Comparison of ENCODE assay signal across 8 cellular contexts in the genomic region with DNA sequence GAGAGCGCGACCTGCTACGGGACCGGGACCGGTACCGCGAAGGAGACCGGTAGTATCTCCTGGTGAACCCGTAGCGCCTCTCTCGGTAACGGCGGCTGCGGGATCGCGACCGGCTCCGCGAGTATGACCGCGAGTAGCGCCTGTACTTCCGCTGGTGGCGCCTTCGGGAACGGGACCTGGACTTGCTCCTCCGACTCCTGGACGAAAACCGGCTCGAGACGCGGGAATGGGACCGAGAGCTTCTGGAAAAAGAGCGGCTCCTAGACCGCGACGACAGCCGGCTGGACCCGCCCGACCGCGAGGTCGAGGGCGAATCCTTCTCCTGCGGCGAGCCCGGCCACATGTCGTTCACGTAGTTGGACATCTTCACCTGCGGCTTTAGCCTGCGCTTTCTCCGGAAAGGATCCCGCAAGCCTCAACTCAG.
DNase-seq lines count a peak whose midpoint lies in the region; ATAC-seq and TF ChIP-seq lines count a peak whose summit lies in the region.

No MANE protein-coding gene starts in this region.

- H3K9me3 Mint-ChIP-seq in nephron, result no peaks in the 10 kb centered on the region

- no peak for TF ChIP-seq CTCF in GM12875 (IDR thresholded peaks at IDR 0.05; ENCODE audit: borderline replicate concordance, insufficient read depth, low read depth, low read length)
- no peak for TF ChIP-seq CTCF in VCaP (conservative IDR thresholded peaks at IDR 0.05)
- TF ChIP-seq CTCF in nephron (IDR thresholded peaks at IDR 0.05; ENCODE audit: unreplicated experiment in 3 of 3), result no peak

- peak overlapping the region; percentile 100 for H3K9ac ChIP-seq in endocrine pancreas (ENCODE audit: control insufficient read depth, insufficient read depth, low read length)

- H3K36me3 Mint-ChIP-seq in nephron (ENCODE audit: low read depth), result peaks cover 48% of the 10 kb centered on the region

- H3K4me1 ChIP-seq in endocrine pancreas (ENCODE audit: control insufficient read depth, insufficient read depth, low read length), result peaks cover 16% of the 10 kb centered on the region

- no peaks in the 10 kb centered on the region for H3K36me3 ChIP-seq in endocrine pancreas (ENCODE audit: control insufficient read depth, insufficient read depth, low read length)

- H3K9me3 ChIP-seq in endocrine pancreas (ENCODE audit: control insufficient read depth, low read length), result no peaks in the 10 kb centered on the region

- ATAC-seq in HG02840 (IDR thresholded peaks at IDR 0.05; ENCODE audit: low FRiP score, unreplicated experiment), result peak; percentile 9
- ATAC-seq in GM18867 (IDR thresholded peaks at IDR 0.05; ENCODE audit: unreplicated experiment), result no peak
- no peak for ATAC-seq in activated CD4-positive, CD25-positive, alpha-beta regulatory T cell treated with anti-CD3 and anti-CD28 coated beads, Interleukin-2, amount 50 U/mL, for 24 hours

- H3K4me3 ChIP-seq in GM12875 (ENCODE audit: low read depth, low read length) (peak overlapping the region; percentile 90), endocrine pancreas (ENCODE audit: control insufficient read depth, insufficient read depth, low read length) (peak overlapping the region; percentile 89)

- H3K27ac ChIP-seq in VCaP, result peak overlapping the region; percentile 96

- peak overlapping the region; percentile 91 to 100 (median 97) for H3K4me3 Mint-ChIP-seq in nephron

- peak overlapping the region; percentile 91 to 100 (median 98) for H3K27ac Mint-ChIP-seq in nephron

- H3K27me3 Mint-ChIP-seq in nephron (ENCODE audit: low read depth), result no peaks in the 10 kb centered on the region

- H3K4me1 Mint-ChIP-seq in nephron, result peaks cover 23% of the 10 kb centered on the region

- H3K27me3 ChIP-seq in endocrine pancreas (ENCODE audit: control insufficient read depth, insufficient read depth, low read length), result no peaks in the 10 kb centered on the region

- no peak for DNase-seq in islet precursor cell
